ENCODE assay signal across 1 cellular context in the genomic region with DNA sequence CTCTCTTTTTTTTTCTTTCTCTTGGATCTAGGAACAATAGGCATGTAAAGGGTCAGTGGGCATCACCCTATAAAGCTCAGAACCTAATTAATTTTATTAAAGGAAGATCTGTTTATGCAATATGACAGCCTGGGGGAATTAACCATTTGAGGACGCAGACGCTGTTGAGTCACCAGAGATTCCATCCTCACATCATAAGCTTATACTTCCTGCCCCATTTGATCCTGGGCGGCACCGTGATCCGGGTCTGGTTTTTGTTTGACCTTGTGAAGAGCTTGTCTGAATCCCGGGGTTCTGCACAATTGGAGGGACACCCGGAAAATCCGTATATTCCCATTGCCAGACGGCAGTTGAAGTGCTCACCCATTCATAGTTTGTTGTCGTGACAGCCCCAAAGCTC.
TF ChIP-seq lines count a peak whose summit lies in the region.

No MANE protein-coding gene starts in this region.

TF ChIP-seq in GM23338, 12 proteins besides CTCF, POLR2A, EP300 and RAD21 (continued from another document):
- TF ChIP-seq, protein P1, sequence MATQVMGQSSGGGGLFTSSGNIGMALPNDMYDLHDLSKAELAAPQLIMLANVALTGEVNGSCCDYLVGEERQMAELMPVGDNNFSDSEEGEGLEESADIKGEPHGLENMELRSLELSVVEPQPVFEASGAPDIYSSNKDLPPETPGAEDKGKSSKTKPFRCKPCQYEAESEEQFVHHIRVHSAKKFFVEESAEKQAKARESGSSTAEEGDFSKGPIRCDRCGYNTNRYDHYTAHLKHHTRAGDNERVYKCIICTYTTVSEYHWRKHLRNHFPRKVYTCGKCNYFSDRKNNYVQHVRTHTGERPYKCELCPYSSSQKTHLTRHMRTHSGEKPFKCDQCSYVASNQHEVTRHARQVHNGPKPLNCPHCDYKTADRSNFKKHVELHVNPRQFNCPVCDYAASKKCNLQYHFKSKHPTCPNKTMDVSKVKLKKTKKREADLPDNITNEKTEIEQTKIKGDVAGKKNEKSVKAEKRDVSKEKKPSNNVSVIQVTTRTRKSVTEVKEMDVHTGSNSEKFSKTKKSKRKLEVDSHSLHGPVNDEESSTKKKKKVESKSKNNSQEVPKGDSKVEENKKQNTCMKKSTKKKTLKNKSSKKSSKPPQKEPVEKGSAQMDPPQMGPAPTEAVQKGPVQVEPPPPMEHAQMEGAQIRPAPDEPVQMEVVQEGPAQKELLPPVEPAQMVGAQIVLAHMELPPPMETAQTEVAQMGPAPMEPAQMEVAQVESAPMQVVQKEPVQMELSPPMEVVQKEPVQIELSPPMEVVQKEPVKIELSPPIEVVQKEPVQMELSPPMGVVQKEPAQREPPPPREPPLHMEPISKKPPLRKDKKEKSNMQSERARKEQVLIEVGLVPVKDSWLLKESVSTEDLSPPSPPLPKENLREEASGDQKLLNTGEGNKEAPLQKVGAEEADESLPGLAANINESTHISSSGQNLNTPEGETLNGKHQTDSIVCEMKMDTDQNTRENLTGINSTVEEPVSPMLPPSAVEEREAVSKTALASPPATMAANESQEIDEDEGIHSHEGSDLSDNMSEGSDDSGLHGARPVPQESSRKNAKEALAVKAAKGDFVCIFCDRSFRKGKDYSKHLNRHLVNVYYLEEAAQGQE (IDR thresholded peaks at IDR 0.05; ENCODE audit: unreplicated experiment): no peak
- TF ChIP-seq EZH2phosphoT487 (IDR thresholded peaks at IDR 0.05; ENCODE audit: unreplicated experiment) (no peak), EZH2 (IDR thresholded peaks at IDR 0.05; ENCODE audit: low read depth, unreplicated experiment) (no peak), NANOG (IDR thresholded peaks at IDR 0.05; ENCODE audit: borderline replicate concordance) (no peak), ETS1 (IDR thresholded peaks at IDR 0.05) (no peak)
- TF ChIP-seq, protein P2, sequence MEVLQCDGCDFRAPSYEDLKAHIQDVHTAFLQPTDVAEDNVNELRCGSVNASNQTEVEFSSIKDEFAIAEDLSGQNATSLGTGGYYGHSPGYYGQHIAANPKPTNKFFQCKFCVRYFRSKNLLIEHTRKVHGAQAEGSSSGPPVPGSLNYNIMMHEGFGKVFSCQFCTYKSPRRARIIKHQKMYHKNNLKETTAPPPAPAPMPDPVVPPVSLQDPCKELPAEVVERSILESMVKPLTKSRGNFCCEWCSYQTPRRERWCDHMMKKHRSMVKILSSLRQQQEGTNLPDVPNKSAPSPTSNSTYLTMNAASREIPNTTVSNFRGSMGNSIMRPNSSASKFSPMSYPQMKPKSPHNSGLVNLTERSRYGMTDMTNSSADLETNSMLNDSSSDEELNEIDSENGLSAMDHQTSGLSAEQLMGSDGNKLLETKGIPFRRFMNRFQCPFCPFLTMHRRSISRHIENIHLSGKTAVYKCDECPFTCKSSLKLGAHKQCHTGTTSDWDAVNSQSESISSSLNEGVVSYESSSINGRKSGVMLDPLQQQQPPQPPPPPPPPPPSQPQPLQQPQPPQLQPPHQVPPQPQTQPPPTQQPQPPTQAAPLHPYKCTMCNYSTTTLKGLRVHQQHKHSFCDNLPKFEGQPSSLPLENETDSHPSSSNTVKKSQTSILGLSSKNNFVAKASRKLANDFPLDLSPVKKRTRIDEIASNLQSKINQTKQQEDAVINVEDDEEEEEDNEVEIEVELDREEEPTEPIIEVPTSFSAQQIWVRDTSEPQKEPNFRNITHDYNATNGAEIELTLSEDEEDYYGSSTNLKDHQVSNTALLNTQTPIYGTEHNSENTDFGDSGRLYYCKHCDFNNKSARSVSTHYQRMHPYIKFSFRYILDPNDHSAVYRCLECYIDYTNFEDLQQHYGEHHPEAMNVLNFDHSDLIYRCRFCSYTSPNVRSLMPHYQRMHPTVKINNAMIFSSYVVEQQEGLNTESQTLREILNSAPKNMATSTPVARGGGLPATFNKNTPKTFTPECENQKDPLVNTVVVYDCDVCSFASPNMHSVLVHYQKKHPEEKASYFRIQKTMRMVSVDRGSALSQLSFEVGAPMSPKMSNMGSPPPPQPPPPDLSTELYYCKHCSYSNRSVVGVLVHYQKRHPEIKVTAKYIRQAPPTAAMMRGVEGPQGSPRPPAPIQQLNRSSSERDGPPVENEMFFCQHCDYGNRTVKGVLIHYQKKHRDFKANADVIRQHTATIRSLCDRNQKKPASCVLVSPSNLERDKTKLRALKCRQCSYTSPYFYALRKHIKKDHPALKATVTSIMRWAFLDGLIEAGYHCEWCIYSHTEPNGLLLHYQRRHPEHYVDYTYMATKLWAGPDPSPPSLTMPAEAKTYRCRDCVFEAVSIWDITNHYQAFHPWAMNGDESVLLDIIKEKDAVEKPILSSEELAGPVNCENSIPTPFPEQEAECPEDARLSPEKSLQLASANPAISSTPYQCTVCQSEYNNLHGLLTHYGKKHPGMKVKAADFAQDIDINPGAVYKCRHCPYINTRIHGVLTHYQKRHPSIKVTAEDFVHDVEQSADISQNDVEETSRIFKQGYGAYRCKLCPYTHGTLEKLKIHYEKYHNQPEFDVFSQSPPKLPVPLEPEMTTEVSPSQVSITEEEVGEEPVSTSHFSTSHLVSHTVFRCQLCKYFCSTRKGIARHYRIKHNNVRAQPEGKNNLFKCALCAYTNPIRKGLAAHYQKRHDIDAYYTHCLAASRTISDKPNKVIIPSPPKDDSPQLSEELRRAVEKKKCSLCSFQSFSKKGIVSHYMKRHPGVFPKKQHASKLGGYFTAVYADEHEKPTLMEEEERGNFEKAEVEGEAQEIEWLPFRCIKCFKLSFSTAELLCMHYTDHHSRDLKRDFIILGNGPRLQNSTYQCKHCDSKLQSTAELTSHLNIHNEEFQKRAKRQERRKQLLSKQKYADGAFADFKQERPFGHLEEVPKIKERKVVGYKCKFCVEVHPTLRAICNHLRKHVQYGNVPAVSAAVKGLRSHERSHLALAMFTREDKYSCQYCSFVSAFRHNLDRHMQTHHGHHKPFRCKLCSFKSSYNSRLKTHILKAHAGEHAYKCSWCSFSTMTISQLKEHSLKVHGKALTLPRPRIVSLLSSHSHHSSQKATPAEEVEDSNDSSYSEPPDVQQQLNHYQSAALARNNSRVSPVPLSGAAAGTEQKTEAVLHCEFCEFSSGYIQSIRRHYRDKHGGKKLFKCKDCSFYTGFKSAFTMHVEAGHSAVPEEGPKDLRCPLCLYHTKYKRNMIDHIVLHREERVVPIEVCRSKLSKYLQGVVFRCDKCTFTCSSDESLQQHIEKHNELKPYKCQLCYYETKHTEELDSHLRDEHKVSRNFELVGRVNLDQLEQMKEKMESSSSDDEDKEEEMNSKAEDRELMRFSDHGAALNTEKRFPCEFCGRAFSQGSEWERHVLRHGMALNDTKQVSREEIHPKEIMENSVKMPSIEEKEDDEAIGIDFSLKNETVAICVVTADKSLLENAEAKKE (CRISPR knock-in tag; IDR thresholded peaks at IDR 0.05): no peak
